Comparison of ENCODE assay signal across 8 cellular contexts in the genomic region with DNA sequence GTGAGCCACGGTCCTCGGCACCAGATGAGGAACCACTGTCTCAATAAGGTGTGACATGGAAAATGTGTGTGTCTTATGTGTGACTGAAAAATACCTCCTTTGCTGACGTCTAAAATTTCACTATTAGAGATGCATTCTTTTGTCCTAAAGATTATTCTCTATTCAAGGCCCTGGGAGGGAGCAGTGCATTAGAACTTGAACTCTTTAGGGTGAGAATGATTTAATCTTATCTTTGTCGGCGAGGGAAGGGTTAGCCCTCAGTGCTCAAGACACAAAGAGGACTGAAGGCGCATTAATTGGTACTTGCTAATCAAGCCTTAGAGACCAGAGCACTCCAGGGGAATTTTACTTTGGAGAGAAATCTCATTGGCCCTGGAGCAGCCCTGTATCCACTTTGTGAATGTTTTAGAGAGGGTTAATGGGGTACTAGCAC. TPM values are rescaled to one million over a fixed set of nuclear protein-coding genes. Genes with fewer than 3 reads are reported as not detected.
DNase-seq lines count a peak whose midpoint lies in the region; ATAC-seq and TF ChIP-seq lines count a peak whose summit lies in the region.

No MANE protein-coding gene starts in this region.

- RAD21 ChIA-PET in HCT116 (lab: Charles Lee; ENCODE audit: low non-redundant PET in 1 of 2, low total read pairs in 2 of 2, uncharacterized antibody in 2 of 2, unreplicated experiment in 2 of 2), result no interaction called here

- no peaks in the 10 kb centered on the region for H3K36me3 Mint-ChIP-seq in activated B cell treated with CpG ODN at 0.5 μM for 24 hours (ENCODE audit: low read depth)

- no peak overlapping the region for H3K27ac ChIP-seq in HCT116 (ENCODE audit: low read depth, low read length)
- H3K27ac ChIP-seq in right atrium auricular region, result peak overlapping the region; percentile 84 to 90
- H3K27ac ChIP-seq in skin epidermis, result peak overlapping the region in 12 of 21 experiments; percentile 6 to 70 (median 50)

- H3K36me3 ChIP-seq in HCT116 (ENCODE audit: control insufficient read depth in 1 of 2, insufficient read depth in 2 of 2, low read length in 2 of 2) (no peaks in the 10 kb centered on the region), right atrium auricular region (no peaks in the 10 kb centered on the region)

- no peaks in the 10 kb centered on the region for H3K27me3 Mint-ChIP-seq in activated B cell treated with CpG ODN at 0.5 μM for 24 hours

- POLR2A ChIA-PET in HCT116 (lab: Charles Lee), result no interaction called here
- POLR2A ChIA-PET in activated B cell treated with CpG ODN at 0.5 μM for 24 hours (lab: Charles Lee), result no interaction called here

- peak overlapping the region; percentile 78 for H3K4me3 Mint-ChIP-seq in activated B cell treated with CpG ODN at 0.5 μM for 24 hours

- H3K4me1 ChIP-seq in HCT116 (ENCODE audit: control insufficient read depth in 1 of 2, insufficient read depth in 2 of 2, low read length in 2 of 2) (peaks cover 2 to 25% of the 10 kb centered on the region in 2 experiments; a peak in 3 of 4 replicates), right atrium auricular region (peaks cover 0 to 43% of the 10 kb centered on the region in 2 donors)

- no peak for DNase-seq in HCT116 (ENCODE audit: low read depth, low spot score)
- no peak for DNase-seq in activated B cell treated with CpG ODN at 0.5 μM for 24 hours
- DNase-seq in right atrium auricular region (ENCODE audit: low spot score), result no peak
- no peak for DNase-seq in inferior parietal cortex (ENCODE audit: extremely low spot score)
- no peak for DNase-seq in HCEC 1CT
- DNase-seq in GM19238 (ENCODE audit: insufficient read length, low spot score), result no peak
- DNase-seq in SW480 (ENCODE audit: low spot score), result no peak

- H3K9me2 ChIP-seq in HCT116 (ENCODE audit: insufficient read depth), result no peaks in the 10 kb centered on the region

- intact Hi-C loops in HCT116 (cut with micrococcal nuclease), result loop anchor here (1.0 to 10.0 kb wide), 6 partner anchors 164 to 999 kb away; no protein-coding TSS in a partner anchor
- intact Hi-C loops in activated B cell treated with CpG ODN at 0.5 μM for 24 hours (cut with micrococcal nuclease), result loop anchor here (1.0 to 10.0 kb wide), 6 partner anchors 162 to 1482 kb away; a partner anchor contains a TSS

- peak overlapping the region; percentile 38 to 62 for H3K4me3 ChIP-seq in HCT116 (replicated peaks in 1 of 2; ENCODE audit: low read depth in 1 of 2, low read length in 2 of 2)
- peak overlapping the region; percentile 60 to 61 for H3K4me3 ChIP-seq in right atrium auricular region
- peak overlapping the region; percentile 28 to 43 (median 39) for H3K4me3 ChIP-seq in skin epidermis

- H2AFZ ChIP-seq in HCT116 (ENCODE audit: low read depth, low read length, poor library complexity, severe bottlenecking), result peak overlapping the region; percentile 69

- BruUV-seq in HCT116 (replicated peaks; lab: Mats Ljungman, UMichigan), result no TSS peak

- H3K9ac ChIP-seq in HCT116 (ENCODE audit: low read length), result peak overlapping the region; percentile 62

- H3K9me3 ChIP-seq in HCT116 (ENCODE audit: control insufficient read depth in 1 of 2, insufficient read depth in 1 of 2, low read depth in 1 of 2, low read length in 2 of 2), result no peaks in the 10 kb centered on the region
- H3K9me3 ChIP-seq in right atrium auricular region, result no peaks in the 10 kb centered on the region

- TF ChIP-seq CTCF in HCT116 (IDR thresholded peaks at IDR 0.05 in 2 of 3, conservative IDR thresholded peaks at IDR 0.05 in 1 of 3; ENCODE audit: borderline replicate concordance in 1 of 3, insufficient read depth in 1 of 3, low read depth in 2 of 3, low read length in 2 of 3), result no peak
- TF ChIP-seq CTCF in activated B cell treated with CpG ODN at 0.5 μM for 24 hours (IDR thresholded peaks at IDR 0.05), result no peak
- TF ChIP-seq CTCF in right atrium auricular region (IDR thresholded peaks at IDR 0.05), result no peak

- CTCF ChIA-PET in HCT116 (lab: Charles Lee), result no interaction called here
- CTCF ChIA-PET in activated B cell treated with CpG ODN at 0.5 μM for 24 hours (lab: Charles Lee), result no interaction called here

- no peaks in the 10 kb centered on the region for H3K9me3 Mint-ChIP-seq in activated B cell treated with CpG ODN at 0.5 μM for 24 hours

- H3K79me2 ChIP-seq in HCT116 (ENCODE audit: insufficient read depth, low read length), result no peaks in the 10 kb centered on the region

- H3K4me2 ChIP-seq in HCT116 (ENCODE audit: low read length), result peak overlapping the region; percentile 93

- no peaks in the 10 kb centered on the region for H4K20me1 ChIP-seq in HCT116 (ENCODE audit: insufficient read depth)

- no peak for TF ChIP-seq RAD21 in HCT116 (IDR thresholded peaks at IDR 0.05; ENCODE audit: low read depth)

- peak overlapping the region; percentile 0 for H3K27ac Mint-ChIP-seq in activated B cell treated with CpG ODN at 0.5 μM for 24 hours

- ATAC-seq in HCT116 (no peak), activated B cell treated with CpG ODN at 0.5 μM for 24 hours (ENCODE audit: low read depth) (no peak)

- no peak for TF ChIP-seq POLR2A in HCT116 (IDR thresholded peaks at IDR 0.05; ENCODE audit: borderline replicate concordance, extremely low read depth, insufficient read depth, insufficient read length)

- H3K4me1 Mint-ChIP-seq in activated B cell treated with CpG ODN at 0.5 μM for 24 hours, result peaks cover 13% of the 10 kb centered on the region

- H3K27me3 ChIP-seq in HCT116 (ENCODE audit: insufficient read depth, low read length) (no peaks in the 10 kb centered on the region), right atrium auricular region (no peaks in the 10 kb centered on the region)

TF ChIP-seq in HCT116, 20 proteins besides CTCF, POLR2A, EP300 and RAD21:
- no peak for TF ChIP-seq SP1 (IDR thresholded peaks at IDR 0.05; ENCODE audit: low read depth)
- TF ChIP-seq SRF (IDR thresholded peaks at IDR 0.05; ENCODE audit: low read depth), result no peak
- TF ChIP-seq ZNF274 (IDR thresholded peaks at IDR 0.05; ENCODE audit: low read depth, low read length), result no peak
- TF ChIP-seq, protein P1, sequence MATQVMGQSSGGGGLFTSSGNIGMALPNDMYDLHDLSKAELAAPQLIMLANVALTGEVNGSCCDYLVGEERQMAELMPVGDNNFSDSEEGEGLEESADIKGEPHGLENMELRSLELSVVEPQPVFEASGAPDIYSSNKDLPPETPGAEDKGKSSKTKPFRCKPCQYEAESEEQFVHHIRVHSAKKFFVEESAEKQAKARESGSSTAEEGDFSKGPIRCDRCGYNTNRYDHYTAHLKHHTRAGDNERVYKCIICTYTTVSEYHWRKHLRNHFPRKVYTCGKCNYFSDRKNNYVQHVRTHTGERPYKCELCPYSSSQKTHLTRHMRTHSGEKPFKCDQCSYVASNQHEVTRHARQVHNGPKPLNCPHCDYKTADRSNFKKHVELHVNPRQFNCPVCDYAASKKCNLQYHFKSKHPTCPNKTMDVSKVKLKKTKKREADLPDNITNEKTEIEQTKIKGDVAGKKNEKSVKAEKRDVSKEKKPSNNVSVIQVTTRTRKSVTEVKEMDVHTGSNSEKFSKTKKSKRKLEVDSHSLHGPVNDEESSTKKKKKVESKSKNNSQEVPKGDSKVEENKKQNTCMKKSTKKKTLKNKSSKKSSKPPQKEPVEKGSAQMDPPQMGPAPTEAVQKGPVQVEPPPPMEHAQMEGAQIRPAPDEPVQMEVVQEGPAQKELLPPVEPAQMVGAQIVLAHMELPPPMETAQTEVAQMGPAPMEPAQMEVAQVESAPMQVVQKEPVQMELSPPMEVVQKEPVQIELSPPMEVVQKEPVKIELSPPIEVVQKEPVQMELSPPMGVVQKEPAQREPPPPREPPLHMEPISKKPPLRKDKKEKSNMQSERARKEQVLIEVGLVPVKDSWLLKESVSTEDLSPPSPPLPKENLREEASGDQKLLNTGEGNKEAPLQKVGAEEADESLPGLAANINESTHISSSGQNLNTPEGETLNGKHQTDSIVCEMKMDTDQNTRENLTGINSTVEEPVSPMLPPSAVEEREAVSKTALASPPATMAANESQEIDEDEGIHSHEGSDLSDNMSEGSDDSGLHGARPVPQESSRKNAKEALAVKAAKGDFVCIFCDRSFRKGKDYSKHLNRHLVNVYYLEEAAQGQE (IDR thresholded peaks at IDR 0.05; ENCODE audit: low read depth), result no peak
- no peak for TF ChIP-seq EGR1 (IDR thresholded peaks at IDR 0.05; ENCODE audit: low read depth)
- TF ChIP-seq, protein P2, sequence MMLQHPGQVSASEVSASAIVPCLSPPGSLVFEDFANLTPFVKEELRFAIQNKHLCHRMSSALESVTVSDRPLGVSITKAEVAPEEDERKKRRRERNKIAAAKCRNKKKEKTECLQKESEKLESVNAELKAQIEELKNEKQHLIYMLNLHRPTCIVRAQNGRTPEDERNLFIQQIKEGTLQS (IDR thresholded peaks at IDR 0.05), result no peak
- TF ChIP-seq, protein P3, sequence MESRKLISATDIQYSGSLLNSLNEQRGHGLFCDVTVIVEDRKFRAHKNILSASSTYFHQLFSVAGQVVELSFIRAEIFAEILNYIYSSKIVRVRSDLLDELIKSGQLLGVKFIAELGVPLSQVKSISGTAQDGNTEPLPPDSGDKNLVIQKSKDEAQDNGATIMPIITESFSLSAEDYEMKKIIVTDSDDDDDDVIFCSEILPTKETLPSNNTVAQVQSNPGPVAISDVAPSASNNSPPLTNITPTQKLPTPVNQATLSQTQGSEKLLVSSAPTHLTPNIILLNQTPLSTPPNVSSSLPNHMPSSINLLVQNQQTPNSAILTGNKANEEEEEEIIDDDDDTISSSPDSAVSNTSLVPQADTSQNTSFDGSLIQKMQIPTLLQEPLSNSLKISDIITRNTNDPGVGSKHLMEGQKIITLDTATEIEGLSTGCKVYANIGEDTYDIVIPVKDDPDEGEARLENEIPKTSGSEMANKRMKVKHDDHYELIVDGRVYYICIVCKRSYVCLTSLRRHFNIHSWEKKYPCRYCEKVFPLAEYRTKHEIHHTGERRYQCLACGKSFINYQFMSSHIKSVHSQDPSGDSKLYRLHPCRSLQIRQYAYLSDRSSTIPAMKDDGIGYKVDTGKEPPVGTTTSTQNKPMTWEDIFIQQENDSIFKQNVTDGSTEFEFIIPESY (IDR thresholded peaks at IDR 0.05; ENCODE audit: extremely low read depth, insufficient replicate concordance, low read length), result no peak
- TF ChIP-seq EZH2phosphoT487 (IDR thresholded peaks at IDR 0.05; ENCODE audit: borderline replicate concordance), result no peak
- no peak for TF ChIP-seq YY1 (IDR thresholded peaks at IDR 0.05; ENCODE audit: extremely low read depth, insufficient replicate concordance, low read depth, low read length)
- TF ChIP-seq, protein P4, sequence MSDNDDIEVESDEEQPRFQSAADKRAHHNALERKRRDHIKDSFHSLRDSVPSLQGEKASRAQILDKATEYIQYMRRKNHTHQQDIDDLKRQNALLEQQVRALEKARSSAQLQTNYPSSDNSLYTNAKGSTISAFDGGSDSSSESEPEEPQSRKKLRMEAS (IDR thresholded peaks at IDR 0.05), result no peak
- no peak for TF ChIP-seq ELF1 (IDR thresholded peaks at IDR 0.05; ENCODE audit: borderline replicate concordance, low read depth)
- no peak for TF ChIP-seq POLR2AphosphoS5 (IDR thresholded peaks at IDR 0.05; ENCODE audit: low read depth, low read length)

RNA-seq across cellular contexts. Expression of a gene that starts 29.8 kb away (rescaled TPM):
- total RNA-seq in HCT116 (2021; ENCODE audit: unreplicated experiment), result not detected
- not detected in 2 replicates for polyA plus RNA-seq in HCT116 (2012)
- total RNA-seq in activated B cell treated with CpG ODN at 0.5 μM for 24 hours, result not detected in 2 replicates
- total RNA-seq in right atrium auricular region, result not detected
